6 cellular contexts compared by ENCODE assay signal in the genomic region with DNA sequence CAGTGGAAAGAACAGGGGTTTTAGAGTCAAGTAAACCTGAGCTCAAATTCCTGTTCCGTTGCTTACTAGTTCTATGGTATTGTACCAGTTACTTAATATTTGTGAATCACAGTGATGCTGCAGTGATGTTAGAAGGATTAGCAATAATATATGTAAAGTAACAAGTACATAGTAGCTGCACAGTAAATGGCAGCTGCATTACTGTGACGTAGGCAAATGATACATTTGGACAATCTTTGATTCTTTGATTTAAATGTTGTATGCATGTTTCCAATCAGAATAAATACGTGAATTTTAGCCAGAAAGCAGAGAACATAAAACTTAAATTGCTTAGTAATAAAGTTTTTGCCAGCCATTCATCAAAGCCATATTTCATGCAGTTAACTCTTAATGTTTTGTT.
"Had no signal": no experiment of that assay in that cellular context is flagged by ENCODE, and none has a peak within 500 bp of the region (broad histone marks: within the 10 kb centered on the region; RNA-seq: fewer than 3 reads in every experiment).

No MANE protein-coding gene starts in this region.

- H3K36me3 ChIP-seq: HAP-1 had no signal

- FAIRE-seq: HTR-8/SVneo had no signal

- H3K27ac ChIP-seq: GM23248 had no signal

- DNase-seq: GM23248, GOT3, H7, KBM-7 had no signal

- H3K4me3 ChIP-seq: GM23248, HAP-1 had no signal

- H3K9me3 ChIP-seq: HAP-1 had no signal
